In the genomic region with DNA sequence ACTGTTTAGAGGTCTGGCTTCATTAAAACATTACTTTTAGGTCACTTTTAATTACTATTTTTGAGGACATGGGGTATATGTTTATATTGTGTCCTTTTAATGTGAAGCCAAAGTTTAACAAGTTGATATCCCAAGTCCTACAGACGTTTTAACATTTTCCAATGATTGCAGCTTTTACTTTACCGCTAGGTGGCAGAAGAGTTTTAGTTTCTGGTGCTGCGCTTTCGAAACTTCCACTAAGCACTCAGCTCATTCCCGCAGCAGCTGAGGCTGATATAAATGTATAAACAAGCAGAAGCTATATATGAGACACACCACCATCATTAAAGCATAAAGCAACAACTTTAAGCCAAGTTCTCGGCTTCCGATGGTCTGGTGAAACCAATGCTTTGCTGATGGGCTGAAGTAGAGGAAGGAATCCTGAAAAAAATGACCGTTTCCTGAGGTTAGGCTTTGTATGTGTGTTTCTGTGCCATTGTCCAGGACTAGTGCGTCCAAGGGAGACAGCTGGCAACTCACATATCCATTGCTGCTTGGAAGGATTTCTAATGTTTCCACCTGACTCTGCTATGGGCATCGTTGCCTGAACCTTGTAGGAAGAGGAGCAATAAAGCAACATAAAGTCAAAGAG, we compare ENCODE assay signal across 8 cellular contexts.
A peak's percentile ranks its signal among the peaks of the same experiment; 100 is the strongest.
DNase-seq lines count a peak whose midpoint lies in the region; ATAC-seq, FAIRE-seq and TF ChIP-seq lines count a peak whose summit lies in the region.

No MANE protein-coding gene starts in this region.

- POLR2A ChIA-PET in GM12878 (lab: Charles Lee): interaction anchor here (0.5 kb wide), 1 partner anchor 494 kb away, joined by 4 read pairs; no protein-coding TSS in a partner anchor

- H3K4me3 ChIP-seq in GM12878 (no peak overlapping the region), iPS-15b (ENCODE audit: low read depth, low read length) (peak overlapping the region; percentile 9)

- SMC1A ChIA-PET in GM12878 (lab: Charles Lee; ENCODE audit: uncharacterized antibody, unreplicated experiment): interaction anchor here (0.7 to 3.1 kb wide), 7 partner anchors 8 to 532 kb away, joined by 3 to 30 read pairs (median 4); no protein-coding TSS in a partner anchor

- ATAC-seq in HG03575 (IDR thresholded peaks at IDR 0.05; ENCODE audit: extremely low read depth, insufficient number of reproducible peaks, low FRiP score, unreplicated experiment): peak; percentile 56
- ATAC-seq in GM12878: peak; percentile 60

- CTCF ChIA-PET in GM12878 (lab: Yijun Ruan, JAX): interaction anchor here (0.6 to 1.9 kb wide), 14 partner anchors 8 to 1463 kb away, joined by 3 to 30 read pairs (median 4); no protein-coding TSS in a partner anchor

- TF ChIP-seq CTCF in GM12878 (IDR thresholded peaks at IDR 0.05 in 2 of 3, conservative IDR thresholded peaks at IDR 0.05 in 1 of 3; ENCODE audit: control insufficient read depth in 2 of 3, extremely low read depth in 1 of 3, insufficient read depth in 1 of 3, low read depth in 3 of 3, low read length in 3 of 3): peak; percentile 65 to 75 (median 72)

- intact Hi-C loops in GM12878 (cut with micrococcal nuclease; ENCODE audit: unreplicated experiment): loop anchor here (1.0 to 10.0 kb wide), 3 partner anchors 362 to 1463 kb away; no protein-coding TSS in a partner anchor

- peak; percentile 91 for TF ChIP-seq RAD21 in GM12878 (IDR thresholded peaks at IDR 0.05; ENCODE audit: insufficient read depth, low read depth, low read length)

- TF ChIP-seq POLR2A in GM12878 (IDR thresholded peaks at IDR 0.05; ENCODE audit: low read depth, low read length): no peak

- FAIRE-seq in GM19239 (lab: Jason Lieb, UNC): no peak
- FAIRE-seq in GM12878 (lab: Jason Lieb, UNC): no peak

- DNase-seq in COLO668 (lab: John Stamatoyannopoulos, UW; ENCODE audit: unreplicated experiment) (peak; percentile 78), GM19239 (ENCODE audit: insufficient read length, low spot score) (peak; percentile 9), NCI-H524 (lab: John Stamatoyannopoulos, UW) (peak; percentile 77 to 91), GM12878 (ENCODE audit: low read depth, low spot score) (peak; percentile 3), smooth muscle cell of the brain vasculature (ENCODE audit: low read depth, low spot score) (peak; percentile 1)
- no peak for DNase-seq in activated CD8-positive, alpha-beta memory T cell treated with anti-CD3 and anti-CD28 coated beads for 24 hours

- H3K4me1 ChIP-seq in GM12878 (ENCODE audit: control insufficient read depth, insufficient read depth, low read length) (no peaks in the 10 kb centered on the region), iPS-15b (ENCODE audit: control insufficient read depth, insufficient read depth, low read length) (peaks cover 3% of the 10 kb centered on the region)

- no peak overlapping the region for H3K4me2 ChIP-seq in GM12878 (ENCODE audit: control insufficient read depth, insufficient read depth)

- no TSS peak for BruUV-seq in GM12878 (replicated peaks; lab: Mats Ljungman, UMichigan)

- WGBS in GM12878 (ENCODE audit: insufficient coverage, insufficient replicate concordance, low lambda C conversion rate, missing lambda C conversion rate): under 1% methylated on average over 10 of the region's 10 CpGs

- no peaks in the 10 kb centered on the region for H3K27me3 ChIP-seq in GM12878 (replicated peaks in 1 of 2; ENCODE audit: control insufficient read depth in 2 of 2, insufficient read depth in 2 of 2, low read length in 1 of 2)
- no peaks in the 10 kb centered on the region for H3K27me3 ChIP-seq in iPS-15b (ENCODE audit: control insufficient read depth, insufficient read depth, low read length)

- no peak overlapping the region for H3K9ac ChIP-seq in GM12878 (ENCODE audit: control insufficient read depth, insufficient read depth, low read length)
- H3K9ac ChIP-seq in iPS-15b (ENCODE audit: low read depth, low read length): no peak overlapping the region

- no peak for TF ChIP-seq EP300 in GM12878 (IDR thresholded peaks at IDR 0.05; ENCODE audit: borderline replicate concordance in 1 of 2, control insufficient read depth in 1 of 2, low read depth in 2 of 2, low read length in 2 of 2)

- in situ Hi-C loops in GM12878 (cut with MboI): no loop called here

- H3K36me3 ChIP-seq in GM12878 (ENCODE audit: control insufficient read depth in 2 of 2, insufficient read depth in 2 of 2, low read length in 1 of 2): no peaks in the 10 kb centered on the region
- H3K36me3 ChIP-seq in iPS-15b (ENCODE audit: control insufficient read depth, insufficient read depth, low read length): no peaks in the 10 kb centered on the region

- H4K20me1 ChIP-seq in GM12878 (ENCODE audit: control insufficient read depth, insufficient read depth): no peaks in the 10 kb centered on the region

- no peak overlapping the region for H3K27ac ChIP-seq in GM12878 (ENCODE audit: control insufficient read depth, insufficient read depth)

- no peaks in the 10 kb centered on the region for H3K79me2 ChIP-seq in GM12878 (ENCODE audit: control insufficient read depth, insufficient read depth, low read length)

- H2AFZ ChIP-seq in GM12878 (ENCODE audit: control insufficient read depth, low read depth, low read length): no peak overlapping the region

- RAD21 ChIA-PET in GM12878 (lab: Charles Lee; ENCODE audit: unreplicated experiment): interaction anchor here (0.6 to 1.8 kb wide), 8 partner anchors 11 to 1463 kb away, joined by 3 to 12 read pairs (median 4); no protein-coding TSS in a partner anchor

- H3K9me3 ChIP-seq in GM12878 (replicated peaks; ENCODE audit: control insufficient read depth, insufficient read depth, low read length) (no peaks in the 10 kb centered on the region), iPS-15b (ENCODE audit: control insufficient read depth, insufficient read depth, low read length) (no peaks in the 10 kb centered on the region)

TF ChIP-seq in GM12878, 131 proteins besides CTCF, POLR2A, EP300 and RAD21:
- TF ChIP-seq NR2C1 (IDR thresholded peaks at IDR 0.05): no peak
- no peak for TF ChIP-seq TBL1XR1 (IDR thresholded peaks at IDR 0.05; ENCODE audit: low read depth, low read length)
- no peak for TF ChIP-seq SP1 (IDR thresholded peaks at IDR 0.05; ENCODE audit: low read depth, low read length)
- peak; percentile 71; the same call in 1 of the 2 replicates for TF ChIP-seq SMC3 (IDR thresholded peaks at IDR 0.05; ENCODE audit: borderline replicate concordance, low read length)
- no peak for TF ChIP-seq FOXK2 (IDR thresholded peaks at IDR 0.05)
- 0 out of 2 replicates have a peak, but pooled peaks have one; percentile 27 for TF ChIP-seq IRF4 (IDR thresholded peaks at IDR 0.05; ENCODE audit: low read depth, low read length)
TF ChIP-seq in GM12878: peak in this region for 2.
